Comparison of ENCODE assay signal across 8 cellular contexts in the genomic region with DNA sequence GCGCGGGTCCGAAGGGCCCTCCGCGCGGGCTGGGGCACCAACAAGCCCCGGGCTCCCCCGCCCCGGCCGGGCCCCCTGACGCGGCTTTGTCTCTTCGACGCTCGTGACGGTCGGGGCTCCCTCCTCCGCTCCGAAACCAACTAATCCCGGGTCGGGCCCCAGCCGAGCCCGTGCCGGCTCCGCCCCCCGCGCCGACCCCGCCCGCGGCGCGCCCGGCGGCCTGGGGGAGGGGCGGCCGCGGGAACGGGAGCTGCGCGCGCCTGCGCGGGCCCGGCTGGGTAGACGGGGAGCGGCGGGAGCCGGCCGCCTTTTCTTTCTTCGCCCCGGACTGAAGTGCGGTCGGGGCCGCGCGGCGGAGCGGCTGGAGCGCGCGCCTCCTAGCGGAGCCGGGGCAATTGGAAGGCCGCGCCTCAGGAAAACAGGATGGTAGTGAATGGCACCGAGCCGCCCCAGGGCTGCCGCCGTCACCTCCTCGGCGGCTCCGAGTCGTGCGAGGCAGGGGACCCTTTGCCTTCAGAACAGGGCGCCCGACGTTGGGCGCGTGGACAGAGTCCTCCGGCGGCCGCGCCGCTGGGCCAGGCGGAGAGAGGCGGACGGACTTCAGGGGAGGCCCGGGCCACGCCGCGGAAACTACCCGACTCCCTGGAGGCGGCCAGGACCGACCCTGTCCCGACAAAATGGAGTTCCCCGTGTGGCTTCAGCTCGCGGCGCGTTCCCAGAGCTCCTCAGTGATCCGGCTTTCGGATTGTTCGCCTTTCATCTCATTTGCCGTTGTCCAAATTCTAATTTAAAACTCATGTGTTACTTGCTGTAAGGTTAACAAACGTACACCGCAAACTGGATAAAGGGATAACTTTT. TPM values are rescaled to one million over a fixed set of nuclear protein-coding genes. Genes with fewer than 3 reads are reported as not detected.
DNase-seq lines count a peak whose midpoint lies in the region; ATAC-seq lines count a peak whose summit lies in the region.

A gene with protein sequence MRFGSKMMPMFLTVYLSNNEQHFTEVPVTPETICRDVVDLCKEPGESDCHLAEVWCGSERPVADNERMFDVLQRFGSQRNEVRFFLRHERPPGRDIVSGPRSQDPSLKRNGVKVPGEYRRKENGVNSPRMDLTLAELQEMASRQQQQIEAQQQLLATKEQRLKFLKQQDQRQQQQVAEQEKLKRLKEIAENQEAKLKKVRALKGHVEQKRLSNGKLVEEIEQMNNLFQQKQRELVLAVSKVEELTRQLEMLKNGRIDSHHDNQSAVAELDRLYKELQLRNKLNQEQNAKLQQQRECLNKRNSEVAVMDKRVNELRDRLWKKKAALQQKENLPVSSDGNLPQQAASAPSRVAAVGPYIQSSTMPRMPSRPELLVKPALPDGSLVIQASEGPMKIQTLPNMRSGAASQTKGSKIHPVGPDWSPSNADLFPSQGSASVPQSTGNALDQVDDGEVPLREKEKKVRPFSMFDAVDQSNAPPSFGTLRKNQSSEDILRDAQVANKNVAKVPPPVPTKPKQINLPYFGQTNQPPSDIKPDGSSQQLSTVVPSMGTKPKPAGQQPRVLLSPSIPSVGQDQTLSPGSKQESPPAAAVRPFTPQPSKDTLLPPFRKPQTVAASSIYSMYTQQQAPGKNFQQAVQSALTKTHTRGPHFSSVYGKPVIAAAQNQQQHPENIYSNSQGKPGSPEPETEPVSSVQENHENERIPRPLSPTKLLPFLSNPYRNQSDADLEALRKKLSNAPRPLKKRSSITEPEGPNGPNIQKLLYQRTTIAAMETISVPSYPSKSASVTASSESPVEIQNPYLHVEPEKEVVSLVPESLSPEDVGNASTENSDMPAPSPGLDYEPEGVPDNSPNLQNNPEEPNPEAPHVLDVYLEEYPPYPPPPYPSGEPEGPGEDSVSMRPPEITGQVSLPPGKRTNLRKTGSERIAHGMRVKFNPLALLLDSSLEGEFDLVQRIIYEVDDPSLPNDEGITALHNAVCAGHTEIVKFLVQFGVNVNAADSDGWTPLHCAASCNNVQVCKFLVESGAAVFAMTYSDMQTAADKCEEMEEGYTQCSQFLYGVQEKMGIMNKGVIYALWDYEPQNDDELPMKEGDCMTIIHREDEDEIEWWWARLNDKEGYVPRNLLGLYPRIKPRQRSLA (minus strand): TSS at position 138 of the 858 bp plus-strand sequence. CDS start 267 bp downstream, outside the sequence.

- peak within 1 kb of the TSS; percentile 97 for H3K27ac ChIP-seq in right cardiac atrium (ENCODE audit: low read length)
- H3K27ac ChIP-seq in rectal smooth muscle tissue (ENCODE audit: low read depth, low read length): peak within 1 kb of the TSS; percentile 95
- H3K27ac ChIP-seq in aorta (ENCODE audit: low read depth in 1 of 2, low read length in 2 of 2): peak within 1 kb of the TSS; percentile 98 to 99

- intact Hi-C loops in T-helper 2 cell treated with Interferon-gamma antibody and Interleukin-4, amounts not matched to agents 100 ng/mL and 5 ng/mL, for 36 hours (cut with micrococcal nuclease): loop anchor here (2.0 to 10.0 kb wide), 6 partner anchors 35 to 779 kb away; a partner anchor contains a TSS
- intact Hi-C loops in right cardiac atrium (cut with DNase I) (no loop called here), aorta (cut with DNase I) (loop anchor here in 1 of 2 donors (2.0 to 5.0 kb wide), 3 partner anchors 34 to 144 kb away; no protein-coding TSS in a partner anchor)

- H3K4me3 ChIP-seq in right cardiac atrium (ENCODE audit: low read length) (peak within 1 kb of the TSS; percentile 66), rectal smooth muscle tissue (ENCODE audit: low read length) (peak within 1 kb of the TSS; percentile 85), aorta (ENCODE audit: low read length in 2 of 2) (peak within 1 kb of the TSS; percentile 77 to 84)

- no peaks in the 10 kb centered on the region for H3K9me3 ChIP-seq in right cardiac atrium (ENCODE audit: control insufficient read depth, low read length)
- no peaks in the 10 kb centered on the region for H3K9me3 ChIP-seq in aorta (ENCODE audit: control insufficient read depth, low read length)

- DNase-seq in NCI-H146 (lab: John Stamatoyannopoulos, UW) (peak; percentile 94), anterior cingulate cortex (lab: John Stamatoyannopoulos, UW) (peak; percentile 29 to 95 (median 83)), right cardiac atrium (peak; percentile 92 to 97 (median 96)), aorta (peak; percentile 92 to 95)

- no peaks in the 10 kb centered on the region for H3K4me1 ChIP-seq in right cardiac atrium (ENCODE audit: control insufficient read depth, insufficient read depth, low read length)
- peaks cover 7% of the 10 kb centered on the region for H3K4me1 ChIP-seq in rectal smooth muscle tissue (ENCODE audit: control insufficient read depth, insufficient read depth, low read length)
- no peaks in the 10 kb centered on the region for H3K4me1 ChIP-seq in aorta (ENCODE audit: control insufficient read depth in 1 of 2, insufficient read depth in 2 of 2, low read length in 2 of 2)

- WGBS in right cardiac atrium: under 1% methylated on average over 107 of the region's 107 CpGs
- 1% methylated on average over 56 to 107 of the region's 107 CpGs for WGBS in aorta, 2 donors

- ATAC-seq in GM18502 (IDR thresholded peaks at IDR 0.05; ENCODE audit: poor library complexity, unreplicated experiment): peak; percentile 72
- ATAC-seq in HG02884 (IDR thresholded peaks at IDR 0.05; ENCODE audit: unreplicated experiment): peak; percentile 65
- ATAC-seq in right cardiac atrium: peak; percentile 96 to 97
- peak; percentile 95 for ATAC-seq in aorta (ENCODE audit: low FRiP score)

- H3K36me3 ChIP-seq in rectal smooth muscle tissue (ENCODE audit: control insufficient read depth, insufficient read depth, low read length) (no peaks in the 10 kb centered on the region), aorta (ENCODE audit: control insufficient read depth in 1 of 2, insufficient read depth in 2 of 2, low read length in 1 of 2) (no peaks in the 10 kb centered on the region)

- H3K27me3 ChIP-seq in right cardiac atrium (ENCODE audit: control insufficient read depth, insufficient read depth) (no peaks in the 10 kb centered on the region), rectal smooth muscle tissue (ENCODE audit: control insufficient read depth, insufficient read depth, low read length) (no peaks in the 10 kb centered on the region), aorta (ENCODE audit: control insufficient read depth in 1 of 2, insufficient read depth in 2 of 2, low read length in 1 of 2) (no peaks in the 10 kb centered on the region)

- H3K9ac ChIP-seq in rectal smooth muscle tissue (ENCODE audit: low read length): peak within 1 kb of the TSS; percentile 66

RNA-seq across cellular contexts. Expression of the gene that starts here (rescaled TPM):
- total RNA-seq in T-helper 2 cell treated with Interferon-gamma antibody and Interleukin-4, amounts not matched to agents 100 ng/mL and 5 ng/mL, for 36 hours: 25.3 and 27.6 TPM in 2 replicates
- total RNA-seq in right cardiac atrium (10 to 100 TPM; 25.9 to 29.7 (median 29.6) TPM), aorta (10 to 100 TPM; 60.6 to 83.9 TPM)
- polyA plus RNA-seq in right cardiac atrium (9.8 TPM), aorta (10 to 100 TPM; 10.3 to 22.3 TPM)

Comparison
In these comparisons a context has a peak if more than half of its experiments do, and no peak if none do; other contexts are left out.
1. Peak in every context shown above with its lines: DNase-seq, ATAC-seq, H3K4me3 ChIP-seq and H3K27ac ChIP-seq.